8 cellular contexts compared by ENCODE assay signal in the genomic region with DNA sequence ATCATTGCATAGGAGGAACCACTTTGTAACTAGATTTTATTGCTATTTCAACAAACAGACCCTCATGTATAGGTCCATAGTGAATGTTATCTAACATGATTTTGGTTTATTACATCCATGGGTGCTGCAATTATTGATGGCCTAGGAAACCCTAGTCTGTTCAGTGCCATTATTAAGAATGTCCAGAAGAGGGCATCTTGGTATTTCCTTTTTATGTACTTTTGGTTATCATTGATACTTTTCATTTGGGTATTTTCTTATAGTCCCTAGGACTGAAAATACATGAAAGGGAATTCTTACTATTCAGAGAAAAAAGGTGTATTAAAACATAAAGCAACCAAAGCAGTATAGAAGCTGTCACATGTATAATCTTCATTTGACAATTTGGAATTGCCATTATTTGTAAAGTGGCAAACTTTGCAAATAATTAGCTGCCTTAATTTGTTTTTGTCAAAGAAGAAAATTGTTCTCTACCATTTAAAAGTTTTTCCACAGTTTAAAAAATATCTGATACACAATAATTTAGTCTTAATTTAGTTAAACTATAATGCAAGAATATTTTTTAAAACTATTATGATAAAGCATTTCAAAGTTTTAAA. TPM values are rescaled to one million over a fixed set of nuclear protein-coding genes. Genes with fewer than 3 reads are reported as not detected.
DNase-seq lines count a peak whose midpoint lies in the region; ATAC-seq and TF ChIP-seq lines count a peak whose summit lies in the region.

No MANE protein-coding gene starts in this region.

- ATAC-seq in lung (ENCODE audit: insufficient read depth, low FRiP score) (no peak), GM18517 (IDR thresholded peaks at IDR 0.05; ENCODE audit: unreplicated experiment) (no peak)
- no peak for ATAC-seq in stimulated activated effector memory CD8-positive, alpha-beta T cell treated with anti-CD3 and anti-CD28 coated beads, Interleukin-12 subunit alpha, Interleukin-12 subunit beta, amount 100 ng/mL, for 72 hours

- peaks cover 63% of the 10 kb centered on the region for H3K36me3 Mint-ChIP-seq in stimulated activated effector memory CD8-positive, alpha-beta T cell treated with anti-CD3 and anti-CD28 coated beads, Interleukin-12 subunit alpha, Interleukin-12 subunit beta, amount 100 ng/mL, for 72 hours

- H3K4me3 Mint-ChIP-seq in stimulated activated effector memory CD8-positive, alpha-beta T cell treated with anti-CD3 and anti-CD28 coated beads, Interleukin-12 subunit alpha, Interleukin-12 subunit beta, amount 100 ng/mL, for 72 hours: no peak overlapping the region

- intact Hi-C loops in breast epithelium (cut with DNase I; ENCODE audit: low total_unique reads): no loop called here

- H3K27ac ChIP-seq in breast epithelium: no peak overlapping the region
- no peak overlapping the region for H3K27ac ChIP-seq in lung (ENCODE audit: low read depth in 1 of 2, low read length in 1 of 2)

- no peaks in the 10 kb centered on the region for H3K27me3 ChIP-seq in breast epithelium
- H3K27me3 ChIP-seq in lung (ENCODE audit: control insufficient read depth, insufficient read depth): no peaks in the 10 kb centered on the region

- DNase-seq in 8988T (peak; percentile 22), NCI-H446 treated with DMSO at 0.1 percent for 48 hours (lab: John Stamatoyannopoulos, UW) (peak; percentile 1), breast epithelium (ENCODE audit: low spot score in 2 of 2) (no peak), lung (ENCODE audit: low spot score) (no peak)
- no peak for DNase-seq in stimulated activated effector memory CD8-positive, alpha-beta T cell treated with anti-CD3 and anti-CD28 coated beads, Interleukin-12 subunit alpha, Interleukin-12 subunit beta, amount 100 ng/mL, for 72 hours (ENCODE audit: low spot score in 2 of 2)
- no peak for DNase-seq in activated CD8-positive, alpha-beta memory T cell treated with anti-CD3 and anti-CD28 coated beads, Interleukin-2, amount 50 U/mL, for 48 hours

- H3K36me3 ChIP-seq in breast epithelium: no peaks in the 10 kb centered on the region
- peaks cover 3 to 10% of the 10 kb centered on the region in 2 donors for H3K36me3 ChIP-seq in lung (ENCODE audit: control insufficient read depth in 2 of 2, insufficient read depth in 2 of 2, low read length in 2 of 2)

- H3K4me1 Mint-ChIP-seq in stimulated activated effector memory CD8-positive, alpha-beta T cell treated with anti-CD3 and anti-CD28 coated beads, Interleukin-12 subunit alpha, Interleukin-12 subunit beta, amount 100 ng/mL, for 72 hours: no peaks in the 10 kb centered on the region

- H3K9me3 ChIP-seq in breast epithelium (no peaks in the 10 kb centered on the region), lung (ENCODE audit: control insufficient read depth in 2 of 2, insufficient read depth in 1 of 2, low read length in 1 of 2) (no peaks in the 10 kb centered on the region)

- H3K4me1 ChIP-seq in breast epithelium (no peaks in the 10 kb centered on the region), lung (ENCODE audit: control insufficient read depth in 2 of 2, insufficient read depth in 2 of 2, low read length in 2 of 2) (no peaks in the 10 kb centered on the region)

- H3K4me3 ChIP-seq in breast epithelium (no peak overlapping the region), lung (no peak overlapping the region)

- H3K27ac Mint-ChIP-seq in stimulated activated effector memory CD8-positive, alpha-beta T cell treated with anti-CD3 and anti-CD28 coated beads, Interleukin-12 subunit alpha, Interleukin-12 subunit beta, amount 100 ng/mL, for 72 hours: no peak overlapping the region

- no peak for TF ChIP-seq POLR2A in breast epithelium (IDR thresholded peaks at IDR 0.05)

- TF ChIP-seq CTCF in GM12873 (IDR thresholded peaks at IDR 0.05; ENCODE audit: insufficient read depth, low read depth, low read length, missing control alignments): peak; percentile 45
- TF ChIP-seq CTCF in breast epithelium (IDR thresholded peaks at IDR 0.05): peak in 2 of 3 donors; percentile 35 to 60
- peak; percentile 28 for TF ChIP-seq CTCF in lung (IDR thresholded peaks at IDR 0.05; ENCODE audit: control extremely low read depth, extremely low read depth)

- H3K9me3 Mint-ChIP-seq in stimulated activated effector memory CD8-positive, alpha-beta T cell treated with anti-CD3 and anti-CD28 coated beads, Interleukin-12 subunit alpha, Interleukin-12 subunit beta, amount 100 ng/mL, for 72 hours: no peaks in the 10 kb centered on the region

RNA-seq across cellular contexts. Expression of a gene that starts 48.7 kb away (rescaled TPM):
- total RNA-seq in breast epithelium (10 to 100 TPM; 18.4 to 37.9 (median 26.2) TPM), lung (10 to 100 TPM; 29.9 to 57.5 TPM)
- polyA plus RNA-seq in lung: 10 to 100 TPM; 14.1 to 14.4 TPM

Comparison
In these comparisons a context has a peak if more than half of its experiments do, and no peak if none do; other contexts are left out.
1. DNase-seq: peak in 8988T (single experiment) and NCI-H446 treated with DMSO at 0.1 percent for 48 hours (single experiment); none in breast epithelium (0 of 2), lung (single experiment), stimulated activated effector memory CD8-positive, alpha-beta T cell treated with anti-CD3 and anti-CD28 coated beads, Interleukin-12 subunit alpha, Interleukin-12 subunit beta, amount 100 ng/mL, for 72 hours (0 of 2) and activated CD8-positive, alpha-beta memory T cell treated with anti-CD3 and anti-CD28 coated beads, Interleukin-2, amount 50 U/mL, for 48 hours (single experiment).
2. Peak in every context shown above with its lines, with median percentiles within 50 percentile points of each other: CTCF ChIP-seq.